Comparison of ENCODE assay signal across 15 cellular contexts in the genomic region with DNA sequence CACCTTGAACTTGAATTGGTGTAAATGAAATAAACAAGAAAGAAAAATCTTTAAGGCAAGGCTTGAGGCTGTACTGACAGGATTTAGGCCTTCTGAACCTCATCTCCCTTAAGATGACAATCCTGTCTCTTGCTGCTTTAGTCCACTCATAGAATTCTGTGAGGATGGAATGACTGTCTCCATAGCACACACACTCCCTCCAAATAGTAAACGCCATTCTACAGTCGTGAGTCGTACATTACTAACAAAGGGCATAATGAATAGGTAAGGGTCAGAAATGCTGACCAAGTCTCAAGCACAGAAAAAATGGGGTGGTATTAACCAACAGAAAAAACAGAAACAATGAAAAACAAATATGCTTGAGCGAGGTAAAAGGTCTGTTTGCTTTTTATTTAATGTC.
"Had no signal": no experiment of that assay in that cellular context is flagged by ENCODE, and none has a peak within 500 bp of the region (broad histone marks: within the 10 kb centered on the region; RNA-seq: fewer than 3 reads in every experiment).

No MANE protein-coding gene starts in this region.

- ATAC-seq: left colon, WTC11 had no signal

- H3K4me1 ChIP-seq: colonic mucosa, right atrium auricular region had no signal

- H3K27ac ChIP-seq: colonic mucosa, neutrophil, right atrium auricular region, skin epidermis, stomach had no signal

- H3K27me3 ChIP-seq: colonic mucosa, right atrium auricular region, stomach had no signal

- DNase-seq: activated CD4-positive, alpha-beta T cell treated with anti-CD3 and anti-CD28 coated beads, Interleukin-2, amount 10 ng/mL, durations not matched to agents 24 days and 14 days; activated naive CD4-positive, alpha-beta T cell treated with Interleukin-2 at 50 U/mL for 16 hours; caudate nucleus; colonic mucosa; effector CD4-positive, alpha-beta T cell; hypothalamus; left colon; naive B cell; posterior cingulate gyrus; stomach had no signal

- H3K9me3 ChIP-seq: colonic mucosa, neutrophil, right atrium auricular region, stomach had no signal

- H3K36me3 ChIP-seq: colonic mucosa, neutrophil, right atrium auricular region, stomach had no signal

- H3K4me3 ChIP-seq: colonic mucosa, lung, right atrium auricular region, skin epidermis, stomach had no signal
